Comparison of ENCODE assay signal across 8 cellular contexts in genomic region chr15:59492389-59493377, GRCh38. TPM values are rescaled to one million over a fixed set of nuclear protein-coding genes. Genes with fewer than 3 reads are reported as not detected.
DNase-seq lines count a peak whose midpoint lies in the region; ATAC-seq and TF ChIP-seq lines count a peak whose summit lies in the region.

No MANE protein-coding gene starts in this region.

- no peaks in the 10 kb centered on the region for H3K27me3 ChIP-seq in RWPE2 (ENCODE audit: insufficient read depth, poor library complexity, severe bottlenecking)
- H3K27me3 ChIP-seq in gastroesophageal sphincter, result no peaks in the 10 kb centered on the region
- no peaks in the 10 kb centered on the region for H3K27me3 ChIP-seq in thyroid gland

- DNase-seq in Daoy (ENCODE audit: low read depth), result peak; percentile 67
- peak; percentile 46 for DNase-seq in KG1 (lab: John Stamatoyannopoulos, UW)
- DNase-seq in RWPE2 (ENCODE audit: low spot score), result no peak
- peak; percentile 18 for DNase-seq in activated T-helper 9 cell treated with anti-CD3 and anti-CD28 coated beads, Interleukin-2, amount 50 U/mL, for 16 hours (ENCODE audit: low read depth)
- DNase-seq in omental fat pad (ENCODE audit: low spot score), result no peak
- peak; percentile 56 to 66 for DNase-seq in thyroid gland

- no peaks in the 10 kb centered on the region for H3K4me1 ChIP-seq in RWPE2 (ENCODE audit: insufficient read depth, poor library complexity, severe bottlenecking)
- peaks cover 0 to 7% (median 0%) of the 10 kb centered on the region in 3 donors for H3K4me1 ChIP-seq in gastroesophageal sphincter
- peaks cover 3 to 5% of the 10 kb centered on the region in 2 donors for H3K4me1 ChIP-seq in thyroid gland

- no peak for TF ChIP-seq EP300 in gastroesophageal sphincter (IDR thresholded peaks at IDR 0.05)

- H3K27ac ChIP-seq in RWPE2 (ENCODE audit: poor library complexity, severe bottlenecking) (no peak overlapping the region), gastroesophageal sphincter (no peak overlapping the region), thyroid gland (no peak overlapping the region)

- WGBS in gastroesophageal sphincter (ENCODE audit: low coverage in 1 of 2), 2 donors, result 18 to 52% methylated on average over 4 to 11 of the region's 11 CpGs
- WGBS in thyroid gland, 2 donors, result 27 to 28% methylated on average over 11 of the region's 11 CpGs

- peak; percentile 92 for ATAC-seq in RWPE2 (ENCODE audit: low read depth)
- peak; percentile 84 for ATAC-seq in gastroesophageal sphincter
- ATAC-seq in omental fat pad (ENCODE audit: low FRiP score), result peak; percentile 90
- no peak for ATAC-seq in GM18505 (IDR thresholded peaks at IDR 0.05; ENCODE audit: unreplicated experiment)

- no peaks in the 10 kb centered on the region for H3K36me3 ChIP-seq in RWPE2 (ENCODE audit: low read depth)
- no peaks in the 10 kb centered on the region for H3K36me3 ChIP-seq in gastroesophageal sphincter
- no peaks in the 10 kb centered on the region for H3K36me3 ChIP-seq in thyroid gland

- H3K9me3 ChIP-seq in RWPE2 (ENCODE audit: severe bottlenecking), result no peaks in the 10 kb centered on the region
- H3K9me3 ChIP-seq in gastroesophageal sphincter, result peaks cover 0 to 4% (median 0%) of the 10 kb centered on the region in 3 donors
- H3K9me3 ChIP-seq in thyroid gland, result no peaks in the 10 kb centered on the region

- peak; percentile 98 for TF ChIP-seq CTCF in RWPE2 (IDR thresholded peaks at IDR 0.05; ENCODE audit: poor library complexity, severe bottlenecking)
- TF ChIP-seq CTCF in gastroesophageal sphincter (IDR thresholded peaks at IDR 0.05), result peak; percentile 60 to 85 (median 80)
- TF ChIP-seq CTCF in omental fat pad (IDR thresholded peaks at IDR 0.05), result peak in 1 of 3 donors; percentile 53
- peak; percentile 51 to 91 (median 79) for TF ChIP-seq CTCF in thyroid gland (IDR thresholded peaks at IDR 0.05)

- intact Hi-C loops in thyroid gland (cut with DNase I), result loop anchor here (5.0 to 10.0 kb wide), 2 partner anchors 248 to 515 kb away; no protein-coding TSS in a partner anchor

- H3K4me3 ChIP-seq in RWPE2 (ENCODE audit: severe bottlenecking) (no peak overlapping the region), gastroesophageal sphincter (no peak overlapping the region), thyroid gland (replicated peaks in 1 of 3) (no peak overlapping the region)

- TF ChIP-seq POLR2A in gastroesophageal sphincter (IDR thresholded peaks at IDR 0.05) (no peak), thyroid gland (IDR thresholded peaks at IDR 0.05) (no peak), GM18505 (IDR thresholded peaks at IDR 0.05; ENCODE audit: borderline replicate concordance, extremely low read depth, insufficient read depth, insufficient read length) (no peak)

RNA-seq across cellular contexts. Expression of gene FAM81A, which starts 54.7 kb away (rescaled TPM):
- 1.4 and 1.6 TPM in 2 replicates for total RNA-seq in Daoy (2014; rRNA removed; shearing (Covaris generic))
- total RNA-seq in gastroesophageal sphincter (1 to 10 TPM in 2 of 4 donors, under 1 TPM in 2; 0.15 to 1.3 (median 0.68) TPM), omental fat pad (under 1 TPM in 3 of 4 donors, not detected in 1; 0.38 to 0.93 (median 0.72) TPM), thyroid gland (10 to 100 TPM in 1 of 4 donors, 1 to 10 TPM in 2, under 1 TPM in 1; 0.27 to 14.3 (median 2.4) TPM)

Comparison
In these comparisons a context has a peak if more than half of its experiments do, and no peak if none do; other contexts are left out.
1. DNase-seq: peak in Daoy (single experiment), KG1 (single experiment), activated T-helper 9 cell treated with anti-CD3 and anti-CD28 coated beads, Interleukin-2, amount 50 U/mL, for 16 hours (single experiment) and thyroid gland (2 of 2); none in RWPE2 (single experiment) and omental fat pad (single experiment).